In the genomic region with DNA sequence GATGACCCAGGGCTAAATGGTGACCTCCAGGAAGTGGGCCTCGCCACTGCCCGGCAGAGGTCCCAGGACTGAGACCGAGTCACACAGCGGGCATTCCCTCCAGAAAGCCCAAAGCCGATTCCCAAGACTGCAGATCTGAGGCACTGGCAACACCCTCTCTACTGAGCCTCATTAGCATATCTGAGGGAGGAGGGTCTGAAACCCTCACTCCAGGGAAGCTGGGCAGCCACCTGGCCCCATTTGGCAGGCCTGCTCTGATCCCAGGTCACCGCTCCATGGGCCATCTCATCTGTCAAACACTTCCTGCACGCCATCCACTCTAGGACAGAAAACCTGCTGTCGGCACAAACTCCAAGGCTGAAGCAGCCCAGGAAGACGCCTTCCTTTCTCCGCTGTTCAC, we compare ENCODE assay signal across 1 cellular context.
TF ChIP-seq lines count a peak whose summit lies in the region.

No MANE protein-coding gene starts in this region.

TF ChIP-seq in GM23338, 12 proteins besides CTCF, POLR2A, EP300 and RAD21 (continued from another document):
- TF ChIP-seq, protein P1, sequence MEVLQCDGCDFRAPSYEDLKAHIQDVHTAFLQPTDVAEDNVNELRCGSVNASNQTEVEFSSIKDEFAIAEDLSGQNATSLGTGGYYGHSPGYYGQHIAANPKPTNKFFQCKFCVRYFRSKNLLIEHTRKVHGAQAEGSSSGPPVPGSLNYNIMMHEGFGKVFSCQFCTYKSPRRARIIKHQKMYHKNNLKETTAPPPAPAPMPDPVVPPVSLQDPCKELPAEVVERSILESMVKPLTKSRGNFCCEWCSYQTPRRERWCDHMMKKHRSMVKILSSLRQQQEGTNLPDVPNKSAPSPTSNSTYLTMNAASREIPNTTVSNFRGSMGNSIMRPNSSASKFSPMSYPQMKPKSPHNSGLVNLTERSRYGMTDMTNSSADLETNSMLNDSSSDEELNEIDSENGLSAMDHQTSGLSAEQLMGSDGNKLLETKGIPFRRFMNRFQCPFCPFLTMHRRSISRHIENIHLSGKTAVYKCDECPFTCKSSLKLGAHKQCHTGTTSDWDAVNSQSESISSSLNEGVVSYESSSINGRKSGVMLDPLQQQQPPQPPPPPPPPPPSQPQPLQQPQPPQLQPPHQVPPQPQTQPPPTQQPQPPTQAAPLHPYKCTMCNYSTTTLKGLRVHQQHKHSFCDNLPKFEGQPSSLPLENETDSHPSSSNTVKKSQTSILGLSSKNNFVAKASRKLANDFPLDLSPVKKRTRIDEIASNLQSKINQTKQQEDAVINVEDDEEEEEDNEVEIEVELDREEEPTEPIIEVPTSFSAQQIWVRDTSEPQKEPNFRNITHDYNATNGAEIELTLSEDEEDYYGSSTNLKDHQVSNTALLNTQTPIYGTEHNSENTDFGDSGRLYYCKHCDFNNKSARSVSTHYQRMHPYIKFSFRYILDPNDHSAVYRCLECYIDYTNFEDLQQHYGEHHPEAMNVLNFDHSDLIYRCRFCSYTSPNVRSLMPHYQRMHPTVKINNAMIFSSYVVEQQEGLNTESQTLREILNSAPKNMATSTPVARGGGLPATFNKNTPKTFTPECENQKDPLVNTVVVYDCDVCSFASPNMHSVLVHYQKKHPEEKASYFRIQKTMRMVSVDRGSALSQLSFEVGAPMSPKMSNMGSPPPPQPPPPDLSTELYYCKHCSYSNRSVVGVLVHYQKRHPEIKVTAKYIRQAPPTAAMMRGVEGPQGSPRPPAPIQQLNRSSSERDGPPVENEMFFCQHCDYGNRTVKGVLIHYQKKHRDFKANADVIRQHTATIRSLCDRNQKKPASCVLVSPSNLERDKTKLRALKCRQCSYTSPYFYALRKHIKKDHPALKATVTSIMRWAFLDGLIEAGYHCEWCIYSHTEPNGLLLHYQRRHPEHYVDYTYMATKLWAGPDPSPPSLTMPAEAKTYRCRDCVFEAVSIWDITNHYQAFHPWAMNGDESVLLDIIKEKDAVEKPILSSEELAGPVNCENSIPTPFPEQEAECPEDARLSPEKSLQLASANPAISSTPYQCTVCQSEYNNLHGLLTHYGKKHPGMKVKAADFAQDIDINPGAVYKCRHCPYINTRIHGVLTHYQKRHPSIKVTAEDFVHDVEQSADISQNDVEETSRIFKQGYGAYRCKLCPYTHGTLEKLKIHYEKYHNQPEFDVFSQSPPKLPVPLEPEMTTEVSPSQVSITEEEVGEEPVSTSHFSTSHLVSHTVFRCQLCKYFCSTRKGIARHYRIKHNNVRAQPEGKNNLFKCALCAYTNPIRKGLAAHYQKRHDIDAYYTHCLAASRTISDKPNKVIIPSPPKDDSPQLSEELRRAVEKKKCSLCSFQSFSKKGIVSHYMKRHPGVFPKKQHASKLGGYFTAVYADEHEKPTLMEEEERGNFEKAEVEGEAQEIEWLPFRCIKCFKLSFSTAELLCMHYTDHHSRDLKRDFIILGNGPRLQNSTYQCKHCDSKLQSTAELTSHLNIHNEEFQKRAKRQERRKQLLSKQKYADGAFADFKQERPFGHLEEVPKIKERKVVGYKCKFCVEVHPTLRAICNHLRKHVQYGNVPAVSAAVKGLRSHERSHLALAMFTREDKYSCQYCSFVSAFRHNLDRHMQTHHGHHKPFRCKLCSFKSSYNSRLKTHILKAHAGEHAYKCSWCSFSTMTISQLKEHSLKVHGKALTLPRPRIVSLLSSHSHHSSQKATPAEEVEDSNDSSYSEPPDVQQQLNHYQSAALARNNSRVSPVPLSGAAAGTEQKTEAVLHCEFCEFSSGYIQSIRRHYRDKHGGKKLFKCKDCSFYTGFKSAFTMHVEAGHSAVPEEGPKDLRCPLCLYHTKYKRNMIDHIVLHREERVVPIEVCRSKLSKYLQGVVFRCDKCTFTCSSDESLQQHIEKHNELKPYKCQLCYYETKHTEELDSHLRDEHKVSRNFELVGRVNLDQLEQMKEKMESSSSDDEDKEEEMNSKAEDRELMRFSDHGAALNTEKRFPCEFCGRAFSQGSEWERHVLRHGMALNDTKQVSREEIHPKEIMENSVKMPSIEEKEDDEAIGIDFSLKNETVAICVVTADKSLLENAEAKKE (CRISPR knock-in tag; IDR thresholded peaks at IDR 0.05), result no peak
- TF ChIP-seq REST (IDR thresholded peaks at IDR 0.05; ENCODE audit: unreplicated experiment) (no peak), POLR2AphosphoS5 (IDR thresholded peaks at IDR 0.05; ENCODE audit: low read depth) (no peak), EZH2phosphoT487 (IDR thresholded peaks at IDR 0.05; ENCODE audit: unreplicated experiment) (no peak), ZNF331 (CRISPR knock-in tag; IDR thresholded peaks at IDR 0.05; ENCODE audit: low read depth) (no peak), ETS1 (IDR thresholded peaks at IDR 0.05) (no peak), EZH2 (IDR thresholded peaks at IDR 0.05; ENCODE audit: low read depth, unreplicated experiment) (no peak), ZNF114 (CRISPR knock-in tag; IDR thresholded peaks at IDR 0.05) (no peak), NANOG (IDR thresholded peaks at IDR 0.05; ENCODE audit: borderline replicate concordance) (no peak), JUNB (IDR thresholded peaks at IDR 0.05; ENCODE audit: unreplicated experiment) (no peak), STAT1 (IDR thresholded peaks at IDR 0.05; ENCODE audit: unreplicated experiment) (no peak)
